In genomic region chr11:117144477-117145392, GRCh38 we compare ENCODE assay signal across 8 cellular contexts. TPM values are rescaled to one million over a fixed set of nuclear protein-coding genes. Genes with fewer than 3 reads are reported as not detected.
DNase-seq lines count a peak whose midpoint lies in the region; TF ChIP-seq lines count a peak whose summit lies in the region.

No MANE protein-coding gene starts in this region.

- POLR2A ChIA-PET in HEK293 (lab: Yijun Ruan, JAX), result interaction anchor here (0.7 to 2.8 kb wide), 16 partner anchors 17 to 371 kb away, joined by 3 to 28 read pairs (median 5); partner anchors contain the start of genes PCSK7, SIDT2, SIK3 and ZPR1

- H3K9me3 ChIP-seq in HEK293 (ENCODE audit: control insufficient read depth, insufficient read depth, low read depth, low read length), result no peaks in the 10 kb centered on the region

- H3K4me3 ChIP-seq in HEK293 (ENCODE audit: low read depth, low read length) (peak overlapping the region; percentile 94), LNCaP clone FGC (ENCODE audit: low read depth, low read length) (peak overlapping the region; percentile 81), WI38 (ENCODE audit: low read depth, low read length) (peak overlapping the region; percentile 93)

- H3K36me3 ChIP-seq in HEK293 (ENCODE audit: control insufficient read depth in 2 of 2, insufficient read depth in 1 of 2, low read length in 2 of 2), result peaks cover 0 to 39% of the 10 kb centered on the region in 2 experiments; a peak in 2 of 3 replicates

- CTCF ChIA-PET in HEK293 (lab: Yijun Ruan, JAX), result interaction anchor here (0.7 to 1.9 kb wide), 12 partner anchors 24 to 454 kb away, joined by 3 to 12 read pairs (median 4); partner anchors contain the start of genes APOA5, PCSK7 and SIDT2

- H3K4me1 ChIP-seq in HEK293 (ENCODE audit: control insufficient read depth, insufficient read depth, low read length), result no peaks in the 10 kb centered on the region

- TF ChIP-seq CTCF in HEK293 (tag by site-specific recombination; IDR thresholded peaks at IDR 0.05) (no peak), LNCaP clone FGC (IDR thresholded peaks at IDR 0.05; ENCODE audit: control insufficient read depth, extremely low read depth, insufficient read depth) (no peak), WI38 (IDR thresholded peaks at IDR 0.05; ENCODE audit: low read depth, low read length) (no peak)

- DNase-seq in NCI-H748 (lab: John Stamatoyannopoulos, UW; ENCODE audit: unreplicated experiment), result peak; percentile 55
- DNase-seq in NCI-H748 treated with DMSO at 0.1 percent for 48 hours (lab: John Stamatoyannopoulos, UW), result no peak
- peak; percentile 14 for DNase-seq in LNCaP clone FGC (ENCODE audit: low read depth)
- DNase-seq in dermis microvascular lymphatic vessel endothelial cell (ENCODE audit: low read depth in 2 of 2), result peak; percentile 76 to 92
- peak; percentile 71 for DNase-seq in left kidney (ENCODE audit: low read depth, low spot score)
- DNase-seq in stimulated activated CD4-positive, alpha-beta T cell treated with anti-CD3 and anti-CD28 coated beads, Interleukin-4, amount 100 ng/mL, for 24 hours, result peak; percentile 19

- H3K27ac ChIP-seq in HEK293 (ENCODE audit: extremely low read depth, low read depth, low read length), result peak overlapping the region; percentile 82

TF ChIP-seq in HEK293, 187 proteins besides CTCF, POLR2A, EP300 and RAD21 (continues in another document):
- TF ChIP-seq, protein P1, sequence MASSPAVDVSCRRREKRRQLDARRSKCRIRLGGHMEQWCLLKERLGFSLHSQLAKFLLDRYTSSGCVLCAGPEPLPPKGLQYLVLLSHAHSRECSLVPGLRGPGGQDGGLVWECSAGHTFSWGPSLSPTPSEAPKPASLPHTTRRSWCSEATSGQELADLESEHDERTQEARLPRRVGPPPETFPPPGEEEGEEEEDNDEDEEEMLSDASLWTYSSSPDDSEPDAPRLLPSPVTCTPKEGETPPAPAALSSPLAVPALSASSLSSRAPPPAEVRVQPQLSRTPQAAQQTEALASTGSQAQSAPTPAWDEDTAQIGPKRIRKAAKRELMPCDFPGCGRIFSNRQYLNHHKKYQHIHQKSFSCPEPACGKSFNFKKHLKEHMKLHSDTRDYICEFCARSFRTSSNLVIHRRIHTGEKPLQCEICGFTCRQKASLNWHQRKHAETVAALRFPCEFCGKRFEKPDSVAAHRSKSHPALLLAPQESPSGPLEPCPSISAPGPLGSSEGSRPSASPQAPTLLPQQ (tag by site-specific recombination; IDR thresholded peaks at IDR 0.05), result peak; percentile 95
- TF ChIP-seq, protein P2, sequence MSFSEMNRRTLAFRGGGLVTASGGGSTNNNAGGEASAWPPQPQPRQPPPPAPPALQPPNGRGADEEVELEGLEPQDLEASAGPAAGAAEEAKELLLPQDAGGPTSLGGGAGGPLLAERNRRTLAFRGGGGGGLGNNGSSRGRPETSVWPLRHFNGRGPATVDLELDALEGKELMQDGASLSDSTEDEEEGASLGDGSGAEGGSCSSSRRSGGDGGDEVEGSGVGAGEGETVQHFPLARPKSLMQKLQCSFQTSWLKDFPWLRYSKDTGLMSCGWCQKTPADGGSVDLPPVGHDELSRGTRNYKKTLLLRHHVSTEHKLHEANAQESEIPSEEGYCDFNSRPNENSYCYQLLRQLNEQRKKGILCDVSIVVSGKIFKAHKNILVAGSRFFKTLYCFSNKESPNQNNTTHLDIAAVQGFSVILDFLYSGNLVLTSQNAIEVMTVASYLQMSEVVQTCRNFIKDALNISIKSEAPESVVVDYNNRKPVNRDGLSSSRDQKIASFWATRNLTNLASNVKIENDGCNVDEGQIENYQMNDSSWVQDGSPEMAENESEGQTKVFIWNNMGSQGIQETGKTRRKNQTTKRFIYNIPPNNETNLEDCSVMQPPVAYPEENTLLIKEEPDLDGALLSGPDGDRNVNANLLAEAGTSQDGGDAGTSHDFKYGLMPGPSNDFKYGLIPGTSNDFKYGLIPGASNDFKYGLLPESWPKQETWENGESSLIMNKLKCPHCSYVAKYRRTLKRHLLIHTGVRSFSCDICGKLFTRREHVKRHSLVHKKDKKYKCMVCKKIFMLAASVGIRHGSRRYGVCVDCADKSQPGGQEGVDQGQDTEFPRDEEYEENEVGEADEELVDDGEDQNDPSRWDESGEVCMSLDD (tag by site-specific recombination; IDR thresholded peaks at IDR 0.05), result no peak
- TF ChIP-seq ZNF701 (tag by site-specific recombination; IDR thresholded peaks at IDR 0.05) (no peak), BCL11B (tag by site-specific recombination; IDR thresholded peaks at IDR 0.05; ENCODE audit: low read depth) (0 out of 2 replicates have a peak, but pooled peaks have one; percentile 23), SCRT2 (tag by site-specific recombination; IDR thresholded peaks at IDR 0.05) (peak; percentile 74), ZNF335 (tag by site-specific recombination; conservative IDR thresholded peaks at IDR 0.05) (0 out of 2 replicates have a peak, but pooled peaks have one; percentile 6), ZNF76 (tag by site-specific recombination; IDR thresholded peaks at IDR 0.05; ENCODE audit: borderline replicate concordance, low read depth) (peak; percentile 42; the same call in 1 of the 2 replicates), ZFP69B (tag by site-specific recombination; IDR thresholded peaks at IDR 0.05) (peak; percentile 82), PATZ1 (tag by site-specific recombination; IDR thresholded peaks at IDR 0.05) (0 out of 2 replicates have a peak, but pooled peaks have one; percentile 7), ZFHX2 (tag by site-specific recombination; conservative IDR thresholded peaks at IDR 0.05) (no peak), ZNF366 (tag by site-specific recombination; conservative IDR thresholded peaks at IDR 0.05) (0 out of 2 replicates have a peak, but pooled peaks have one; percentile 12), KLF16 (tag by site-specific recombination; IDR thresholded peaks at IDR 0.05) (peak; percentile 19; the same call in 1 of the 2 replicates), ZNF596 (tag by site-specific recombination; IDR thresholded peaks at IDR 0.05) (0 out of 2 replicates have a peak, but pooled peaks have one; percentile 2)
- TF ChIP-seq, protein P3, sequence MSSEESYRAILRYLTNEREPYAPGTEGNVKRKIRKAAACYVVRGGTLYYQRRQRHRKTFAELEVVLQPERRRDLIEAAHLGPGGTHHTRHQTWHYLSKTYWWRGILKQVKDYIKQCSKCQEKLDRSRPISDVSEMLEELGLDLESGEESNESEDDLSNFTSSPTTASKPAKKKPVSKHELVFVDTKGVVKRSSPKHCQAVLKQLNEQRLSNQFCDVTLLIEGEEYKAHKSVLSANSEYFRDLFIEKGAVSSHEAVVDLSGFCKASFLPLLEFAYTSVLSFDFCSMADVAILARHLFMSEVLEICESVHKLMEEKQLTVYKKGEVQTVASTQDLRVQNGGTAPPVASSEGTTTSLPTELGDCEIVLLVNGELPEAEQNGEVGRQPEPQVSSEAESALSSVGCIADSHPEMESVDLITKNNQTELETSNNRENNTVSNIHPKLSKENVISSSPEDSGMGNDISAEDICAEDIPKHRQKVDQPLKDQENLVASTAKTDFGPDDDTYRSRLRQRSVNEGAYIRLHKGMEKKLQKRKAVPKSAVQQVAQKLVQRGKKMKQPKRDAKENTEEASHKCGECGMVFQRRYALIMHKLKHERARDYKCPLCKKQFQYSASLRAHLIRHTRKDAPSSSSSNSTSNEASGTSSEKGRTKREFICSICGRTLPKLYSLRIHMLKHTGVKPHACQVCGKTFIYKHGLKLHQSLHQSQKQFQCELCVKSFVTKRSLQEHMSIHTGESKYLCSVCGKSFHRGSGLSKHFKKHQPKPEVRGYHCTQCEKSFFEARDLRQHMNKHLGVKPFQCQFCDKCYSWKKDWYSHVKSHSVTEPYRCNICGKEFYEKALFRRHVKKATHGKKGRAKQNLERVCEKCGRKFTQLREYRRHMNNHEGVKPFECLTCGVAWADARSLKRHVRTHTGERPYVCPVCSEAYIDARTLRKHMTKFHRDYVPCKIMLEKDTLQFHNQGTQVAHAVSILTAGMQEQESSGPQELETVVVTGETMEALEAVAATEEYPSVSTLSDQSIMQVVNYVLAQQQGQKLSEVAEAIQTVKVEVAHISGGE (tag by site-specific recombination; conservative IDR thresholded peaks at IDR 0.05; ENCODE audit: low read depth), result peak; percentile 21
- TF ChIP-seq, protein P4, sequence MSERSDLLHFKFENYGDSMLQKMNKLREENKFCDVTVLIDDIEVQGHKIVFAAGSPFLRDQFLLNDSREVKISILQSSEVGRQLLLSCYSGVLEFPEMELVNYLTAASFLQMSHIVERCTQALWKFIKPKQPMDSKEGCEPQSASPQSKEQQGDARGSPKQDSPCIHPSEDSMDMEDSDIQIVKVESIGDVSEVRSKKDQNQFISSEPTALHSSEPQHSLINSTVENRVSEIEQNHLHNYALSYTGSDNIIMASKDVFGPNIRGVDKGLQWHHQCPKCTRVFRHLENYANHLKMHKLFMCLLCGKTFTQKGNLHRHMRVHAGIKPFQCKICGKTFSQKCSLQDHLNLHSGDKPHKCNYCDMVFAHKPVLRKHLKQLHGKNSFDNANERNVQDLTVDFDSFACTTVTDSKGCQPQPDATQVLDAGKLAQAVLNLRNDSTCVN (tag by site-specific recombination; optimal IDR thresholded peaks at IDR 0.05), result peak; percentile 71

RNA-seq across cellular contexts. Expression of gene PAFAH1B2, which starts 0.6 kb away (rescaled TPM):
- 172 and 190 TPM in 2 replicates for total RNA-seq in dermis microvascular lymphatic vessel endothelial cell

RNA-seq across cellular contexts. Expression of gene SIDT2, which starts 33.8 kb away (rescaled TPM):
- 6.4 and 12.1 TPM in 2 replicates for total RNA-seq in dermis microvascular lymphatic vessel endothelial cell

RNA-seq across cellular contexts. Expression of gene SIK3, which starts 46.5 kb away (rescaled TPM):
- 6.4 and 11.4 TPM in 2 replicates for total RNA-seq in dermis microvascular lymphatic vessel endothelial cell

RNA-seq across cellular contexts. Expression of gene TAGLN, which starts 54.4 kb away (rescaled TPM):
- 6.0 and 12.5 TPM in 2 replicates for total RNA-seq in dermis microvascular lymphatic vessel endothelial cell
